Comparison of ENCODE assay signal across 8 cellular contexts in the genomic region with DNA sequence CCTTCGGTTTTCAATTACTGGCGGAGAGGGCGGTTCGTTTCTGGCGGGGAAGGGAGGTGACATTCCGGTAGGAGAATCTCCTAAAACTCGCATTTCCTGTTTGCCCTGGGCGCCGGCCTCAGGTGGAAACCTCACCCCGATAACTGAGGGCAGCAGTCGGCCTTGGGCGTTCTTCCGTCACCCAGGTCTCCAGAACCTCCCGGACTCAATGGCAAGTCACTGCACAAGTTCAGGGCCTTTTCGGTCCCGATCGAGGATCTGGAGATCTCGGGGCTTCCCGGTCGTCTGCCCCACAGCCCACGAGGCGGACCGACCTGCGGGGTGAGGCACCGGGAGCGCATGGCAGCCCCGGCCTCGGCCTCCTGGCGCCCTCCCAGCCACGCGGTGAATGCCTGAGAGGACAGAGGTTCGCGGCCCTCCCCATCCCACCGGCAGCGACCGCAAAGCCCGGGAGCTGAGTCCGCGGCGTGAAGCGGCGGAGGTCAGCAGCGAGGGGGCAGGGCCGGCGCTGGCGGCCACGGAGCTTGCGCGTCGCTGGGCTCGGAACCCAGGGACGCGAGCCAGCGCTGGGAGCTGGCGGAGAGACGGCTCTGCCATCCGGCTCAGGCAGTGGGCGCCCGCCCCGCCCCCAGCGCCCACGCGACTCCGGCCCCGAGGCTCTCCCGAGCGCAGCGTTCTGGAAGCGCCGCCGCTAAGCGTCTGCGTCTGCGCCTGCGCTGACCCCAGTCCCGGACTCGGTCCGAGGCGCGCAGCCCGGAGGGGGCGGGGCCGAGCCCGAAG. TPM values are rescaled to one million over a fixed set of nuclear protein-coding genes. Genes with fewer than 3 reads are reported as not detected.
DNase-seq lines count a peak whose midpoint lies in the region; ATAC-seq and TF ChIP-seq lines count a peak whose summit lies in the region.

No MANE protein-coding gene starts in this region.

- peaks cover 3% of the 10 kb centered on the region for H3K27me3 Mint-ChIP-seq in activated CD8-positive, alpha-beta T cell treated with anti-CD3 and anti-CD28 coated beads for 36 hours

- no peaks in the 10 kb centered on the region for H3K9me3 Mint-ChIP-seq in activated CD8-positive, alpha-beta T cell treated with anti-CD3 and anti-CD28 coated beads for 36 hours

- POLR2A ChIA-PET in activated CD8-positive, alpha-beta T cell treated with anti-CD3 and anti-CD28 coated beads for 36 hours (lab: Charles Lee) = interaction anchor here (0.6 to 1.3 kb wide), 3 partner anchors 9 to 469 kb away, joined by 3 read pairs; no protein-coding TSS in a partner anchor

- H3K27me3 ChIP-seq in lower lobe of right lung (ENCODE audit: low read depth) = no peaks in the 10 kb centered on the region

- peak overlapping the region; percentile 98 for H3K27ac ChIP-seq in lower lobe of right lung

- peak overlapping the region; percentile 80 for H3K27ac Mint-ChIP-seq in activated CD8-positive, alpha-beta T cell treated with anti-CD3 and anti-CD28 coated beads for 36 hours

- H3K36me3 Mint-ChIP-seq in activated CD8-positive, alpha-beta T cell treated with anti-CD3 and anti-CD28 coated beads for 36 hours (ENCODE audit: low read depth) = no peaks in the 10 kb centered on the region

- CTCF ChIA-PET in activated CD8-positive, alpha-beta T cell treated with anti-CD3 and anti-CD28 coated beads for 36 hours (lab: Charles Lee) = interaction anchor here (2.5 kb wide), 1 partner anchor 70 kb away, joined by 12 read pairs; no protein-coding TSS in a partner anchor

- H3K4me1 Mint-ChIP-seq in activated CD8-positive, alpha-beta T cell treated with anti-CD3 and anti-CD28 coated beads for 36 hours (ENCODE audit: low read depth) = peaks cover 7% of the 10 kb centered on the region

- no peaks in the 10 kb centered on the region for H3K36me3 ChIP-seq in lower lobe of right lung

- ATAC-seq in GM19351 (IDR thresholded peaks at IDR 0.05; ENCODE audit: unreplicated experiment) (peak; percentile 85), HG03469 (IDR thresholded peaks at IDR 0.05; ENCODE audit: unreplicated experiment) (peak; percentile 77), lower lobe of right lung (peak; percentile 97 to 98)
- ATAC-seq in activated CD8-positive, alpha-beta T cell treated with anti-CD3 and anti-CD28 coated beads for 36 hours = peak; percentile 97

- H3K4me3 ChIP-seq in lower lobe of right lung = peak overlapping the region; percentile 76

- peak overlapping the region; percentile 78 for H3K4me3 Mint-ChIP-seq in activated CD8-positive, alpha-beta T cell treated with anti-CD3 and anti-CD28 coated beads for 36 hours

- peaks cover 15% of the 10 kb centered on the region for H3K4me1 ChIP-seq in lower lobe of right lung

- H3K9me3 ChIP-seq in lower lobe of right lung = no peaks in the 10 kb centered on the region

- DNase-seq in C1 segment of cervical spinal cord (lab: John Stamatoyannopoulos, UW) = peak; percentile 29 to 96 (median 88)
- DNase-seq in NCI-H748 treated with DMSO at 0.1 percent for 48 hours (lab: John Stamatoyannopoulos, UW) = peak; percentile 61
- peak; percentile 88 for DNase-seq in activated CD8-positive, alpha-beta T cell treated with anti-CD3 and anti-CD28 coated beads for 36 hours
- peak; percentile 98 for DNase-seq in ecto neural progenitor cell (ENCODE audit: low spot score)
- peak; percentile 94 for DNase-seq in lower lobe of right lung
- peak; percentile 70 to 90 (median 75) for DNase-seq in stimulated activated CD4-positive, alpha-beta T cell treated with anti-CD3 and anti-CD28 coated beads, TNF-alpha, amount 100 ng/mL, for 1 hour (ENCODE audit: low read depth in 3 of 3, low spot score in 1 of 3)

- no peak for TF ChIP-seq CTCF in activated CD8-positive, alpha-beta T cell treated with anti-CD3 and anti-CD28 coated beads for 36 hours (IDR thresholded peaks at IDR 0.05)
- peak; percentile 10 for TF ChIP-seq CTCF in lower lobe of right lung (IDR thresholded peaks at IDR 0.05)

- intact Hi-C loops in activated CD8-positive, alpha-beta T cell treated with anti-CD3 and anti-CD28 coated beads for 36 hours (cut with micrococcal nuclease) = no loop called here
- intact Hi-C loops in lower lobe of right lung (cut with DNase I) = no loop called here

RNA-seq across cellular contexts. Expression of gene SRL, which starts 58.4 kb away (rescaled TPM):
- not detected for total RNA-seq in activated CD8-positive, alpha-beta T cell treated with anti-CD3 and anti-CD28 coated beads for 36 hours
- 1.4 TPM for total RNA-seq in lower lobe of right lung

Comparison
In these comparisons a context has a peak if more than half of its experiments do, and no peak if none do; other contexts are left out.
1. Peak in every context shown above with its lines: DNase-seq, ATAC-seq, H3K4me3 ChIP-seq and H3K27ac ChIP-seq.